ENCODE assay signal across 1 cellular context in the genomic region with DNA sequence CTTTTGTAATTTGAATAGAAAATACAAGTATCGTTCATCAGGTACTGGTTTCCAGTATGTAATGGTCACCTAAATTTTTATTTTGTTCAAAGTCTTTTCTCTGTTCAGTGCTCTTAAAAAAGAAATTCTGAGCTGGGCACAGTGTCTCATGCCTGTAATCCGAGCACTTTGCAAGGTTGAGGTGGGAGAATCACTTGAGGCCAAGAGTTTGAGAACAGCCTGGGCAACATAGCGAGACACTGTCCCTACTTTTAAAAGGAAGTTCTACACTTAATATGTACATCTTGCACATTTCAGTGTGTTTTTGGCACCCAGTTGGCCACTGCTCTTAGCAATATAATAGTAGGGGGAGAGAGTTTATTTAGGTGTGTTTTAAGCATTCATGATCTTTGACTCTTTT.
TF ChIP-seq lines count a peak whose summit lies in the region.

No MANE protein-coding gene starts in this region.

TF ChIP-seq in IMR-90, 13 proteins besides CTCF, POLR2A, EP300 and RAD21 (continued from another document):
- TF ChIP-seq, protein P1, sequence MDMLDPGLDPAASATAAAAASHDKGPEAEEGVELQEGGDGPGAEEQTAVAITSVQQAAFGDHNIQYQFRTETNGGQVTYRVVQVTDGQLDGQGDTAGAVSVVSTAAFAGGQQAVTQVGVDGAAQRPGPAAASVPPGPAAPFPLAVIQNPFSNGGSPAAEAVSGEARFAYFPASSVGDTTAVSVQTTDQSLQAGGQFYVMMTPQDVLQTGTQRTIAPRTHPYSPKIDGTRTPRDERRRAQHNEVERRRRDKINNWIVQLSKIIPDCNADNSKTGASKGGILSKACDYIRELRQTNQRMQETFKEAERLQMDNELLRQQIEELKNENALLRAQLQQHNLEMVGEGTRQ (IDR thresholded peaks at IDR 0.05; ENCODE audit: low read depth, low read length), result no peak
- no peak for TF ChIP-seq NFE2L2 (IDR thresholded peaks at IDR 0.05; ENCODE audit: low read depth, low read length)
